13 cellular contexts compared by ENCODE assay signal in the genomic region with DNA sequence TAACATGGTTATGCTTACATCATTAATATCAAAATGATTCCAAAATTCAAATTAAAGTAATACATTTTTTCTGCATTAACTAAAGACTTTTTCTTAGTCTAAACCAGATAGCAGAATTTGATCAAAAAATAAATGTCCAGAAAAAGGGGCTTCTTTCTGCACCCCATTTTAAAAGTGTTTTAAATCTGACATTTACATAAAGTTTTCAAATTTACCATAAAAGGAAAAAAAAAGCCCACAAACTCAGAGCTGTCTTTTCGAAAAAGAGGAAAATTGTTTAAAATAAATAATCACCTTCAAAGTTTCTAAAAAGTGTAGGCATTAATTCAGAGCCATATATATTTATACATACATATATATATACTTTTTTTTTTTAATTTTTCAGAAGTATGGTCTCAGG. TPM values are rescaled to one million over a fixed set of nuclear protein-coding genes. Genes with fewer than 3 reads are reported as not detected.
DNase-seq lines count a peak whose midpoint lies in the region; ATAC-seq and TF ChIP-seq lines count a peak whose summit lies in the region.
"Had no signal": no experiment of that assay in that cellular context is flagged by ENCODE, and none has a peak within 500 bp of the region (broad histone marks: within the 10 kb centered on the region; RNA-seq: fewer than 3 reads in every experiment).

No MANE protein-coding gene starts in this region.

- 0 out of 2 replicates have a peak, but pooled peaks cover 3% of the 10 kb centered on the region for H3K9me3 ChIP-seq in HUES64 (ENCODE audit: insufficient read depth, low read depth, low read length)
- H3K9me3 ChIP-seq: gastroesophageal sphincter, thyroid gland had no signal

- H3K4me1 Mint-ChIP-seq in WTC11 (peaks cover 11% of the 10 kb centered on the region; the same call in 1 of the 2 replicates), nephron progenitor cell (peaks cover 37% of the 10 kb centered on the region)

- peaks cover 5% of the 10 kb centered on the region; the same call in 1 of the 2 replicates for H3K4me1 ChIP-seq in HUES64 (ENCODE audit: insufficient read depth, low read length)

- peaks cover 21% of the 10 kb centered on the region for H3K36me3 ChIP-seq in HUES64 (ENCODE audit: insufficient read depth, low read length)
- H3K36me3 ChIP-seq: gastroesophageal sphincter, thyroid gland had no signal

- TF ChIP-seq POLR2A in erythroblast (IDR thresholded peaks at IDR 0.05; ENCODE audit: low read length), result no peak

- H3K9me3 Mint-ChIP-seq in WTC11, result peaks cover 3% of the 10 kb centered on the region; the same call in 1 of the 2 replicates
- peaks cover 17% of the 10 kb centered on the region for H3K9me3 Mint-ChIP-seq in nephron progenitor cell
- H3K9me3 Mint-ChIP-seq in activated naive CD4-positive, alpha-beta T cell treated with anti-CD3 and anti-CD28 coated beads, Interleukin-2, amount 50 U/mL, for 72 hours, result no peaks in the 10 kb centered on the region
- H3K9me3 Mint-ChIP-seq: activated T-helper 17 cell treated with anti-CD3 and anti-CD28 coated beads, Interleukin-2, amount 50 U/mL, for 72 hours had no signal

- H3K27me3 Mint-ChIP-seq in WTC11 (ENCODE audit: low read depth) (peaks cover 5% of the 10 kb centered on the region; the same call in 1 of the 2 replicates), nephron progenitor cell (ENCODE audit: low read depth, poor library complexity) (peaks cover 15% of the 10 kb centered on the region)
- H3K27me3 Mint-ChIP-seq: activated T-helper 17 cell treated with anti-CD3 and anti-CD28 coated beads, Interleukin-2, amount 50 U/mL, for 72 hours had no signal

- H3K36me3 Mint-ChIP-seq in WTC11, result peaks cover 10% of the 10 kb centered on the region
- peaks cover 13% of the 10 kb centered on the region for H3K36me3 Mint-ChIP-seq in nephron progenitor cell (ENCODE audit: low read depth)
- peaks cover 5 to 9% of the 10 kb centered on the region in 2 donors for H3K36me3 Mint-ChIP-seq in activated naive CD4-positive, alpha-beta T cell treated with anti-CD3 and anti-CD28 coated beads, Interleukin-2, amount 50 U/mL, for 72 hours

- no peak for TF ChIP-seq CTCF in WTC11 (IDR thresholded peaks at IDR 0.05)
- no peak for TF ChIP-seq CTCF in nephron progenitor cell (IDR thresholded peaks at IDR 0.05)

- CTCF ChIA-PET in WTC11 (lab: Charles Lee), result no interaction called here

- peak overlapping the region; percentile 97; the same call in 1 of the 2 replicates for H3K4me3 ChIP-seq in GM08714 (ENCODE audit: low read length)
- H3K4me3 ChIP-seq in HUES64 (ENCODE audit: low read length), result peak overlapping the region; percentile 94

- POLR2A ChIA-PET in WTC11 (lab: Charles Lee), result interaction anchor here (0.6 kb wide), 1 partner anchor 20 kb away, joined by 7 read pairs; no protein-coding TSS in a partner anchor

- H3K9ac ChIP-seq in HUES64 (ENCODE audit: low read depth, low read length), result no peak overlapping the region; the same call in 1 of the 2 replicates

- H3K27ac ChIP-seq in HUES64 (ENCODE audit: low read depth, low read length), result no peak overlapping the region

- no peak overlapping the region for H3K27ac Mint-ChIP-seq in WTC11
- no peak overlapping the region for H3K27ac Mint-ChIP-seq in nephron progenitor cell
- H3K27ac Mint-ChIP-seq in activated naive CD4-positive, alpha-beta T cell treated with anti-CD3 and anti-CD28 coated beads, Interleukin-2, amount 50 U/mL, for 72 hours, result no peak overlapping the region

- H3K4me3 Mint-ChIP-seq in WTC11 (0 out of 2 replicates have a peak overlapping the region, but pooled peaks have one; percentile 42), nephron progenitor cell (peak overlapping the region; percentile 95)

- WGBS in HUES64, result no CpG with 5 or more reads among the region's 1 CpG

- no peak for ATAC-seq in WTC11
- no peak for ATAC-seq in activated naive CD4-positive, alpha-beta T cell treated with anti-CD3 and anti-CD28 coated beads, Interleukin-2, amount 50 U/mL, for 72 hours
- ATAC-seq: activated T-helper 17 cell treated with anti-CD3 and anti-CD28 coated beads, Interleukin-2, amount 50 U/mL, for 72 hours; gastroesophageal sphincter had no signal

- DNase-seq in WTC11 (ENCODE audit: low spot score) (no peak), nephron progenitor cell (no peak), erythroblast (lab: John Stamatoyannopoulos, UW) (no peak), GF-D8 (lab: John Stamatoyannopoulos, UW) (no peak)
- no peak for DNase-seq in activated naive CD4-positive, alpha-beta T cell treated with anti-CD3 and anti-CD28 coated beads, Interleukin-2, amount 50 U/mL, for 72 hours (ENCODE audit: low spot score in 2 of 2)
- DNase-seq: NCI-H1048, nucleus accumbens, thyroid gland, WERI-Rb-1 had no signal

- H3K27me3 ChIP-seq in HUES64 (ENCODE audit: insufficient read depth, low read length), result no peaks in the 10 kb centered on the region
- H3K27me3 ChIP-seq: gastroesophageal sphincter, thyroid gland had no signal

TF ChIP-seq in WTC11, 78 proteins besides CTCF, POLR2A, EP300 and RAD21:
- no peak for TF ChIP-seq ZNF317 (CRISPR knock-in tag; IDR thresholded peaks at IDR 0.05; ENCODE audit: borderline replicate concordance, low read depth)
- TF ChIP-seq CBFB (CRISPR knock-in tag; IDR thresholded peaks at IDR 0.05; ENCODE audit: low read depth), result no peak
- TF ChIP-seq, protein P1, sequence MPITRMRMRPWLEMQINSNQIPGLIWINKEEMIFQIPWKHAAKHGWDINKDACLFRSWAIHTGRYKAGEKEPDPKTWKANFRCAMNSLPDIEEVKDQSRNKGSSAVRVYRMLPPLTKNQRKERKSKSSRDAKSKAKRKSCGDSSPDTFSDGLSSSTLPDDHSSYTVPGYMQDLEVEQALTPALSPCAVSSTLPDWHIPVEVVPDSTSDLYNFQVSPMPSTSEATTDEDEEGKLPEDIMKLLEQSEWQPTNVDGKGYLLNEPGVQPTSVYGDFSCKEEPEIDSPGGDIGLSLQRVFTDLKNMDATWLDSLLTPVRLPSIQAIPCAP (CRISPR knock-in tag; IDR thresholded peaks at IDR 0.05), result no peak
- TF ChIP-seq TEAD4 (CRISPR knock-in tag; IDR thresholded peaks at IDR 0.05), result no peak
- no peak for TF ChIP-seq RORB (CRISPR knock-in tag; IDR thresholded peaks at IDR 0.05)
- TF ChIP-seq, protein P2, sequence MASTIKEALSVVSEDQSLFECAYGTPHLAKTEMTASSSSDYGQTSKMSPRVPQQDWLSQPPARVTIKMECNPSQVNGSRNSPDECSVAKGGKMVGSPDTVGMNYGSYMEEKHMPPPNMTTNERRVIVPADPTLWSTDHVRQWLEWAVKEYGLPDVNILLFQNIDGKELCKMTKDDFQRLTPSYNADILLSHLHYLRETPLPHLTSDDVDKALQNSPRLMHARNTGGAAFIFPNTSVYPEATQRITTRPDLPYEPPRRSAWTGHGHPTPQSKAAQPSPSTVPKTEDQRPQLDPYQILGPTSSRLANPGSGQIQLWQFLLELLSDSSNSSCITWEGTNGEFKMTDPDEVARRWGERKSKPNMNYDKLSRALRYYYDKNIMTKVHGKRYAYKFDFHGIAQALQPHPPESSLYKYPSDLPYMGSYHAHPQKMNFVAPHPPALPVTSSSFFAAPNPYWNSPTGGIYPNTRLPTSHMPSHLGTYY (CRISPR knock-in tag; IDR thresholded peaks at IDR 0.05), result no peak
- no peak for TF ChIP-seq ARID4B (CRISPR knock-in tag; IDR thresholded peaks at IDR 0.05; ENCODE audit: borderline replicate concordance)
- no peak for TF ChIP-seq PREB (CRISPR knock-in tag; IDR thresholded peaks at IDR 0.05; ENCODE audit: borderline replicate concordance)

RNA-seq across cellular contexts. Expression of gene FASTKD1, which starts 1.5 kb away (rescaled TPM):
- polyA plus RNA-seq in HUES64 (2013, experiment 1 of 2), result 36.0 TPM
- 34.7 TPM for polyA plus RNA-seq in HUES64 (2013, experiment 2 of 2)
- total RNA-seq in WTC11 (2021), result 69.7 to 72.4 TPM (median 71.2 TPM) in 3 replicates
- total RNA-seq in activated naive CD4-positive, alpha-beta T cell treated with anti-CD3 and anti-CD28 coated beads, Interleukin-2, amount 50 U/mL, for 72 hours, result 10 to 100 TPM; 30.4 to 63.3 TPM

RNA-seq across cellular contexts. Expression of gene PPIG, which starts 12.0 kb away (rescaled TPM):
- 53.6 TPM for polyA plus RNA-seq in HUES64 (2013, experiment 1 of 2)
- 56.9 TPM for polyA plus RNA-seq in HUES64 (2013, experiment 2 of 2)
- 63.7 to 77.7 TPM (median 72.2 TPM) in 3 replicates for total RNA-seq in WTC11 (2021)
- 10 to 100 TPM; 55.3 to 76.8 TPM for total RNA-seq in activated naive CD4-positive, alpha-beta T cell treated with anti-CD3 and anti-CD28 coated beads, Interleukin-2, amount 50 U/mL, for 72 hours
